Comparison of ENCODE assay signal across 11 cellular contexts in the genomic region with DNA sequence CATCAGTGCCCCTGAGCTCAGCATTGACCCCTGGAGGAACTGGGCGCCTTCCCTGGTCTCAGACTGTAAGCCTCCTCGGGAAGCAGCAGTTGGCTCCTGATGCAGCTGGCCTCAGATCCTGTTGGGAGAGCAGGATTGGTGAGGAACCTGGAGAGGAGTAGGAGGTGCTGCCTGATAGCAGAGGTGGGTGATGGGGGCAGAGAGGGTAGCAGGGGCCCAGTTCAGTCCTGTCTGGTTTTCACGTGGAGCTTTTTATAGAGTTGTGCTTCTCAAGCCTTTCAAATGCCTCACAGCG. TPM values are rescaled to one million over a fixed set of nuclear protein-coding genes. Genes with fewer than 3 reads are reported as not detected.
A peak's percentile ranks its signal among the peaks of the same experiment; 100 is the strongest.
DNase-seq lines count a peak whose midpoint lies in the region; ATAC-seq and TF ChIP-seq lines count a peak whose summit lies in the region.
"Had no signal": no experiment of that assay in that cellular context is flagged by ENCODE, and none has a peak within 500 bp of the region (broad histone marks: within the 10 kb centered on the region; RNA-seq: fewer than 3 reads in every experiment).

No MANE protein-coding gene starts in this region.

- peak overlapping the region; percentile 90 for H3K27ac ChIP-seq in CD4-positive, CD25-positive, alpha-beta regulatory T cell (ENCODE audit: insufficient read depth, low read length, poor library complexity, severe bottlenecking)
- H3K27ac ChIP-seq in HEK293 (ENCODE audit: extremely low read depth, low read depth, low read length) = peak overlapping the region; percentile 62
- peak overlapping the region; percentile 72 for H3K27ac ChIP-seq in naive thymus-derived CD4-positive, alpha-beta T cell (ENCODE audit: low read depth, low read length)

- peak overlapping the region; percentile 61 for H3K4me3 ChIP-seq in CD4-positive, CD25-positive, alpha-beta regulatory T cell (ENCODE audit: low read depth, low read length)
- H3K4me3 ChIP-seq in HEK293 (ENCODE audit: low read depth, low read length) = no peak overlapping the region
- H3K4me3 ChIP-seq in naive thymus-derived CD4-positive, alpha-beta T cell (ENCODE audit: low read length) = peak overlapping the region; percentile 19

- peak overlapping the region; percentile 91 to 100 (median 98) for H3K27ac Mint-ChIP-seq in CD4-positive, CD25-positive, alpha-beta regulatory T cell
- peak overlapping the region; percentile 95 to 96 for H3K27ac Mint-ChIP-seq in activated naive CD4-positive, alpha-beta T cell treated with anti-CD3 and anti-CD28 coated beads, Interleukin-2, amount 50 U/mL, for 72 hours
- H3K27ac Mint-ChIP-seq in naive thymus-derived CD4-positive, alpha-beta T cell = peak overlapping the region; percentile 63 to 98 (median 97)

- TF ChIP-seq CTCF in HEK293 (tag by site-specific recombination; IDR thresholded peaks at IDR 0.05) = 0 out of 2 replicates have a peak, but pooled peaks have one; percentile 20

- H3K36me3 Mint-ChIP-seq in CD4-positive, CD25-positive, alpha-beta regulatory T cell = peaks cover 1% of the 10 kb centered on the region
- peaks cover 0 to 14% of the 10 kb centered on the region in 2 donors for H3K36me3 Mint-ChIP-seq in activated naive CD4-positive, alpha-beta T cell treated with anti-CD3 and anti-CD28 coated beads, Interleukin-2, amount 50 U/mL, for 72 hours
- peaks cover 0 to 14% (median 0%) of the 10 kb centered on the region in 5 donors for H3K36me3 Mint-ChIP-seq in naive thymus-derived CD4-positive, alpha-beta T cell

- H3K4me1 Mint-ChIP-seq in CD4-positive, CD25-positive, alpha-beta regulatory T cell = peaks cover 20 to 69% (median 40%) of the 10 kb centered on the region in 4 donors
- H3K4me1 Mint-ChIP-seq in naive thymus-derived CD4-positive, alpha-beta T cell = peaks cover 38 to 75% (median 69%) of the 10 kb centered on the region in 7 donors

- peak overlapping the region; percentile 73 to 84 (median 78) for H3K4me3 Mint-ChIP-seq in CD4-positive, CD25-positive, alpha-beta regulatory T cell
- peak overlapping the region; percentile 73 to 88 (median 83) for H3K4me3 Mint-ChIP-seq in naive thymus-derived CD4-positive, alpha-beta T cell

- no peaks in the 10 kb centered on the region for H3K9me3 Mint-ChIP-seq in CD4-positive, CD25-positive, alpha-beta regulatory T cell
- H3K9me3 Mint-ChIP-seq in activated naive CD4-positive, alpha-beta T cell treated with anti-CD3 and anti-CD28 coated beads, Interleukin-2, amount 50 U/mL, for 72 hours = no peaks in the 10 kb centered on the region
- H3K9me3 Mint-ChIP-seq in naive thymus-derived CD4-positive, alpha-beta T cell = no peaks in the 10 kb centered on the region

- no peaks in the 10 kb centered on the region for H3K27me3 Mint-ChIP-seq in CD4-positive, CD25-positive, alpha-beta regulatory T cell
- no peaks in the 10 kb centered on the region for H3K27me3 Mint-ChIP-seq in naive thymus-derived CD4-positive, alpha-beta T cell

- no peaks in the 10 kb centered on the region for H3K36me3 ChIP-seq in CD4-positive, CD25-positive, alpha-beta regulatory T cell (ENCODE audit: control insufficient read depth, insufficient read depth, low read length)
- H3K36me3 ChIP-seq in HEK293 (ENCODE audit: control insufficient read depth in 2 of 2, insufficient read depth in 1 of 2, low read length in 2 of 2) = no peaks in the 10 kb centered on the region
- no peaks in the 10 kb centered on the region for H3K36me3 ChIP-seq in naive thymus-derived CD4-positive, alpha-beta T cell (ENCODE audit: control insufficient read depth in 2 of 3, insufficient read depth in 3 of 3, low read length in 3 of 3)

- DNase-seq in CD4-positive, CD25-positive, alpha-beta regulatory T cell = no peak
- DNase-seq in activated naive CD4-positive, alpha-beta T cell treated with anti-CD3 and anti-CD28 coated beads, Interleukin-2, amount 50 U/mL, for 72 hours (ENCODE audit: low spot score in 2 of 2) = no peak
- no peak for DNase-seq in naive thymus-derived CD4-positive, alpha-beta T cell
- DNase-seq in NCI-H748 (lab: John Stamatoyannopoulos, UW; ENCODE audit: unreplicated experiment) (no peak), HuH-7.5 (ENCODE audit: low spot score) (no peak)
- DNase-seq: DMS79 treated with DMSO at 0.1 percent for 48 hours had no signal

- CTCF ChIA-PET in HEK293 (lab: Yijun Ruan, JAX) = interaction anchor here (0.7 to 1.2 kb wide), 7 partner anchors 9 to 82 kb away, joined by 3 to 5 read pairs (median 4); no protein-coding TSS in a partner anchor
- CTCF ChIA-PET in naive thymus-derived CD4-positive, alpha-beta T cell (lab: Charles Lee) = interaction anchor here (0.8 to 2.5 kb wide), 8 partner anchors 9 to 444 kb away, joined by 3 to 14 read pairs (median 3); a partner anchor contains a TSS

- POLR2A ChIA-PET in HEK293 (lab: Yijun Ruan, JAX) = interaction anchor here (1.5 kb wide), 1 partner anchor 20 kb away, joined by 3 read pairs; no protein-coding TSS in a partner anchor
- POLR2A ChIA-PET in naive thymus-derived CD4-positive, alpha-beta T cell (lab: Charles Lee) = interaction anchor here (0.5 to 5.8 kb wide), 16 partner anchors 10 to 405 kb away, joined by 3 to 84 read pairs (median 4); a partner anchor contains a TSS

- H3K4me1 ChIP-seq in CD4-positive, CD25-positive, alpha-beta regulatory T cell (ENCODE audit: control insufficient read depth, insufficient read depth, low read length, poor library complexity, severe bottlenecking) = peaks cover 69% of the 10 kb centered on the region
- H3K4me1 ChIP-seq in HEK293 (ENCODE audit: control insufficient read depth, insufficient read depth, low read length) = peaks cover 11% of the 10 kb centered on the region
- H3K4me1 ChIP-seq in naive thymus-derived CD4-positive, alpha-beta T cell (ENCODE audit: control insufficient read depth in 2 of 2, insufficient read depth in 2 of 2, low read length in 2 of 2) = peaks cover 54 to 59% of the 10 kb centered on the region in 2 donors

- ATAC-seq in CD4-positive, CD25-positive, alpha-beta regulatory T cell (ENCODE audit: low read depth in 2 of 2) = no peak
- no peak for ATAC-seq in activated naive CD4-positive, alpha-beta T cell treated with anti-CD3 and anti-CD28 coated beads, Interleukin-2, amount 50 U/mL, for 72 hours
- ATAC-seq in naive thymus-derived CD4-positive, alpha-beta T cell = no peak
- ATAC-seq in HG03135 (IDR thresholded peaks at IDR 0.05; ENCODE audit: unreplicated experiment) = no peak
- no peak for ATAC-seq in GM18868 (IDR thresholded peaks at IDR 0.05; ENCODE audit: unreplicated experiment)

- H3K9me3 ChIP-seq in CD4-positive, CD25-positive, alpha-beta regulatory T cell (ENCODE audit: control insufficient read depth in 2 of 2, low read length in 2 of 2) = no peaks in the 10 kb centered on the region
- no peaks in the 10 kb centered on the region for H3K9me3 ChIP-seq in HEK293 (ENCODE audit: control insufficient read depth, insufficient read depth, low read depth, low read length)
- H3K9me3 ChIP-seq in naive thymus-derived CD4-positive, alpha-beta T cell (ENCODE audit: control insufficient read depth in 2 of 3, low read length in 3 of 3) = no peaks in the 10 kb centered on the region

- H3K27me3 ChIP-seq in CD4-positive, CD25-positive, alpha-beta regulatory T cell (ENCODE audit: control insufficient read depth, insufficient read depth, low read length) = no peaks in the 10 kb centered on the region
- no peaks in the 10 kb centered on the region for H3K27me3 ChIP-seq in naive thymus-derived CD4-positive, alpha-beta T cell (ENCODE audit: control insufficient read depth in 2 of 2, insufficient read depth in 2 of 2, low read length in 2 of 2)

- intact Hi-C loops in naive thymus-derived CD4-positive, alpha-beta T cell (cut with micrococcal nuclease) = loop anchor here in 1 of 2 donors (5.0 kb wide), 3 partner anchors 36 to 189 kb away; no protein-coding TSS in a partner anchor

TF ChIP-seq in HEK293, 187 proteins besides CTCF, POLR2A, EP300 and RAD21:
- TF ChIP-seq EGR2 (tag by site-specific recombination; IDR thresholded peaks at IDR 0.05; ENCODE audit: low read depth) = peak; percentile 38; the same call in 1 of the 2 replicates
- TF ChIP-seq, protein P1, sequence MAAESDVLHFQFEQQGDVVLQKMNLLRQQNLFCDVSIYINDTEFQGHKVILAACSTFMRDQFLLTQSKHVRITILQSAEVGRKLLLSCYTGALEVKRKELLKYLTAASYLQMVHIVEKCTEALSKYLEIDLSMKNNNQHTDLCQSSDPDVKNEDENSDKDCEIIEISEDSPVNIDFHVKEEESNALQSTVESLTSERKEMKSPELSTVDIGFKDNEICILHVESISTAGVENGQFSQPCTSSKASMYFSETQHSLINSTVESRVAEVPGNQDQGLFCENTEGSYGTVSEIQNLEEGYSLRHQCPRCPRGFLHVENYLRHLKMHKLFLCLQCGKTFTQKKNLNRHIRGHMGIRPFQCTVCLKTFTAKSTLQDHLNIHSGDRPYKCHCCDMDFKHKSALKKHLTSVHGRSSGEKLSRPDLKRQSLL (tag by site-specific recombination; IDR thresholded peaks at IDR 0.05) = no peak
- TF ChIP-seq ZFHX2 (tag by site-specific recombination; conservative IDR thresholded peaks at IDR 0.05) = peak; percentile 65

RNA-seq across cellular contexts. Expression of a gene that starts 23.8 kb away (rescaled TPM):
- not detected for total RNA-seq in CD4-positive, CD25-positive, alpha-beta regulatory T cell
- polyA plus RNA-seq in CD4-positive, CD25-positive, alpha-beta regulatory T cell = under 1 TPM in 1 of 4 donors, not detected in 3; 0.07 TPM
- not detected for total RNA-seq in activated naive CD4-positive, alpha-beta T cell treated with anti-CD3 and anti-CD28 coated beads, Interleukin-2, amount 50 U/mL, for 72 hours
- total RNA-seq in naive thymus-derived CD4-positive, alpha-beta T cell = not detected
- under 1 TPM in 1 of 2 donors, not detected in 1; 0.13 TPM for polyA plus RNA-seq in naive thymus-derived CD4-positive, alpha-beta T cell
- total RNA-seq: activated CD8-positive, alpha-beta memory T cell treated with anti-CD3 and anti-CD28 coated beads for 36 hours; posterior vena cava had no signal
